Comparison of ENCODE assay signal across 2 cellular contexts in the genomic region with DNA sequence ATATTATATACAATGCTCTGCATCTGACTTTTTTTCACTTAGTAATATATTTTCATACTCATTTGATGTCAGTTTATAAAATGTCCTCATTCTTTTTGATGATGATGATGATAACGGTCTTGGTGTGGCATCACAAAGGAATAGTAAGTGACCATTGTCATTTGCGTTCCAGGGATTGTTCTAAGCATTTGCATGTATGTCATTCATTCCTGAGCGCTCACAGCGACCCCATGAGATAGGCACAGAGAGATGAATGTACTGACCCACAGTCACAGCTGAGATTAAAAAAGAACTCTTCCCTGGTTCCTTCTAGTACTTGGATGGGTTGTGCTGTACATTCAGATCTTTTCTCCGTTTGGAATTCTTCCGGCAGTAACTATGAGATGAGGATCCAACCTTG.
TF ChIP-seq lines count a peak whose summit lies in the region.

No MANE protein-coding gene starts in this region.

TF ChIP-seq in GM23338, 12 proteins besides CTCF, POLR2A, EP300 and RAD21:
- no peak for TF ChIP-seq POLR2AphosphoS5 (IDR thresholded peaks at IDR 0.05; ENCODE audit: low read depth)
- no peak for TF ChIP-seq EZH2 (IDR thresholded peaks at IDR 0.05; ENCODE audit: low read depth, unreplicated experiment)
- no peak for TF ChIP-seq NANOG (IDR thresholded peaks at IDR 0.05; ENCODE audit: borderline replicate concordance)
- TF ChIP-seq EZH2phosphoT487 (IDR thresholded peaks at IDR 0.05; ENCODE audit: unreplicated experiment): no peak
- TF ChIP-seq CREB1 (CRISPR knock-in tag; IDR thresholded peaks at IDR 0.05; ENCODE audit: low read depth): no peak
- TF ChIP-seq ZNF114 (CRISPR knock-in tag; IDR thresholded peaks at IDR 0.05): no peak
- no peak for TF ChIP-seq JUNB (IDR thresholded peaks at IDR 0.05; ENCODE audit: unreplicated experiment)
- no peak for TF ChIP-seq ZNF331 (CRISPR knock-in tag; IDR thresholded peaks at IDR 0.05; ENCODE audit: low read depth)
- TF ChIP-seq, protein P1, sequence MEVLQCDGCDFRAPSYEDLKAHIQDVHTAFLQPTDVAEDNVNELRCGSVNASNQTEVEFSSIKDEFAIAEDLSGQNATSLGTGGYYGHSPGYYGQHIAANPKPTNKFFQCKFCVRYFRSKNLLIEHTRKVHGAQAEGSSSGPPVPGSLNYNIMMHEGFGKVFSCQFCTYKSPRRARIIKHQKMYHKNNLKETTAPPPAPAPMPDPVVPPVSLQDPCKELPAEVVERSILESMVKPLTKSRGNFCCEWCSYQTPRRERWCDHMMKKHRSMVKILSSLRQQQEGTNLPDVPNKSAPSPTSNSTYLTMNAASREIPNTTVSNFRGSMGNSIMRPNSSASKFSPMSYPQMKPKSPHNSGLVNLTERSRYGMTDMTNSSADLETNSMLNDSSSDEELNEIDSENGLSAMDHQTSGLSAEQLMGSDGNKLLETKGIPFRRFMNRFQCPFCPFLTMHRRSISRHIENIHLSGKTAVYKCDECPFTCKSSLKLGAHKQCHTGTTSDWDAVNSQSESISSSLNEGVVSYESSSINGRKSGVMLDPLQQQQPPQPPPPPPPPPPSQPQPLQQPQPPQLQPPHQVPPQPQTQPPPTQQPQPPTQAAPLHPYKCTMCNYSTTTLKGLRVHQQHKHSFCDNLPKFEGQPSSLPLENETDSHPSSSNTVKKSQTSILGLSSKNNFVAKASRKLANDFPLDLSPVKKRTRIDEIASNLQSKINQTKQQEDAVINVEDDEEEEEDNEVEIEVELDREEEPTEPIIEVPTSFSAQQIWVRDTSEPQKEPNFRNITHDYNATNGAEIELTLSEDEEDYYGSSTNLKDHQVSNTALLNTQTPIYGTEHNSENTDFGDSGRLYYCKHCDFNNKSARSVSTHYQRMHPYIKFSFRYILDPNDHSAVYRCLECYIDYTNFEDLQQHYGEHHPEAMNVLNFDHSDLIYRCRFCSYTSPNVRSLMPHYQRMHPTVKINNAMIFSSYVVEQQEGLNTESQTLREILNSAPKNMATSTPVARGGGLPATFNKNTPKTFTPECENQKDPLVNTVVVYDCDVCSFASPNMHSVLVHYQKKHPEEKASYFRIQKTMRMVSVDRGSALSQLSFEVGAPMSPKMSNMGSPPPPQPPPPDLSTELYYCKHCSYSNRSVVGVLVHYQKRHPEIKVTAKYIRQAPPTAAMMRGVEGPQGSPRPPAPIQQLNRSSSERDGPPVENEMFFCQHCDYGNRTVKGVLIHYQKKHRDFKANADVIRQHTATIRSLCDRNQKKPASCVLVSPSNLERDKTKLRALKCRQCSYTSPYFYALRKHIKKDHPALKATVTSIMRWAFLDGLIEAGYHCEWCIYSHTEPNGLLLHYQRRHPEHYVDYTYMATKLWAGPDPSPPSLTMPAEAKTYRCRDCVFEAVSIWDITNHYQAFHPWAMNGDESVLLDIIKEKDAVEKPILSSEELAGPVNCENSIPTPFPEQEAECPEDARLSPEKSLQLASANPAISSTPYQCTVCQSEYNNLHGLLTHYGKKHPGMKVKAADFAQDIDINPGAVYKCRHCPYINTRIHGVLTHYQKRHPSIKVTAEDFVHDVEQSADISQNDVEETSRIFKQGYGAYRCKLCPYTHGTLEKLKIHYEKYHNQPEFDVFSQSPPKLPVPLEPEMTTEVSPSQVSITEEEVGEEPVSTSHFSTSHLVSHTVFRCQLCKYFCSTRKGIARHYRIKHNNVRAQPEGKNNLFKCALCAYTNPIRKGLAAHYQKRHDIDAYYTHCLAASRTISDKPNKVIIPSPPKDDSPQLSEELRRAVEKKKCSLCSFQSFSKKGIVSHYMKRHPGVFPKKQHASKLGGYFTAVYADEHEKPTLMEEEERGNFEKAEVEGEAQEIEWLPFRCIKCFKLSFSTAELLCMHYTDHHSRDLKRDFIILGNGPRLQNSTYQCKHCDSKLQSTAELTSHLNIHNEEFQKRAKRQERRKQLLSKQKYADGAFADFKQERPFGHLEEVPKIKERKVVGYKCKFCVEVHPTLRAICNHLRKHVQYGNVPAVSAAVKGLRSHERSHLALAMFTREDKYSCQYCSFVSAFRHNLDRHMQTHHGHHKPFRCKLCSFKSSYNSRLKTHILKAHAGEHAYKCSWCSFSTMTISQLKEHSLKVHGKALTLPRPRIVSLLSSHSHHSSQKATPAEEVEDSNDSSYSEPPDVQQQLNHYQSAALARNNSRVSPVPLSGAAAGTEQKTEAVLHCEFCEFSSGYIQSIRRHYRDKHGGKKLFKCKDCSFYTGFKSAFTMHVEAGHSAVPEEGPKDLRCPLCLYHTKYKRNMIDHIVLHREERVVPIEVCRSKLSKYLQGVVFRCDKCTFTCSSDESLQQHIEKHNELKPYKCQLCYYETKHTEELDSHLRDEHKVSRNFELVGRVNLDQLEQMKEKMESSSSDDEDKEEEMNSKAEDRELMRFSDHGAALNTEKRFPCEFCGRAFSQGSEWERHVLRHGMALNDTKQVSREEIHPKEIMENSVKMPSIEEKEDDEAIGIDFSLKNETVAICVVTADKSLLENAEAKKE (CRISPR knock-in tag; IDR thresholded peaks at IDR 0.05): no peak
- TF ChIP-seq, protein P2, sequence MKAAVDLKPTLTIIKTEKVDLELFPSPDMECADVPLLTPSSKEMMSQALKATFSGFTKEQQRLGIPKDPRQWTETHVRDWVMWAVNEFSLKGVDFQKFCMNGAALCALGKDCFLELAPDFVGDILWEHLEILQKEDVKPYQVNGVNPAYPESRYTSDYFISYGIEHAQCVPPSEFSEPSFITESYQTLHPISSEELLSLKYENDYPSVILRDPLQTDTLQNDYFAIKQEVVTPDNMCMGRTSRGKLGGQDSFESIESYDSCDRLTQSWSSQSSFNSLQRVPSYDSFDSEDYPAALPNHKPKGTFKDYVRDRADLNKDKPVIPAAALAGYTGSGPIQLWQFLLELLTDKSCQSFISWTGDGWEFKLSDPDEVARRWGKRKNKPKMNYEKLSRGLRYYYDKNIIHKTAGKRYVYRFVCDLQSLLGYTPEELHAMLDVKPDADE (IDR thresholded peaks at IDR 0.05): no peak
- TF ChIP-seq STAT1 (IDR thresholded peaks at IDR 0.05; ENCODE audit: unreplicated experiment): no peak

TF ChIP-seq in H1, 55 proteins besides CTCF, POLR2A, EP300 and RAD21:
- TF ChIP-seq, protein P3, sequence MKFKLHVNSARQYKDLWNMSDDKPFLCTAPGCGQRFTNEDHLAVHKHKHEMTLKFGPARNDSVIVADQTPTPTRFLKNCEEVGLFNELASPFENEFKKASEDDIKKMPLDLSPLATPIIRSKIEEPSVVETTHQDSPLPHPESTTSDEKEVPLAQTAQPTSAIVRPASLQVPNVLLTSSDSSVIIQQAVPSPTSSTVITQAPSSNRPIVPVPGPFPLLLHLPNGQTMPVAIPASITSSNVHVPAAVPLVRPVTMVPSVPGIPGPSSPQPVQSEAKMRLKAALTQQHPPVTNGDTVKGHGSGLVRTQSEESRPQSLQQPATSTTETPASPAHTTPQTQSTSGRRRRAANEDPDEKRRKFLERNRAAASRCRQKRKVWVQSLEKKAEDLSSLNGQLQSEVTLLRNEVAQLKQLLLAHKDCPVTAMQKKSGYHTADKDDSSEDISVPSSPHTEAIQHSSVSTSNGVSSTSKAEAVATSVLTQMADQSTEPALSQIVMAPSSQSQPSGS (IDR thresholded peaks at IDR 0.05; ENCODE audit: low read length): no peak
- TF ChIP-seq CBX5 (IDR thresholded peaks at IDR 0.05; ENCODE audit: low read depth, low read length) (no peak), POLR2AphosphoS5 (IDR thresholded peaks at IDR 0.05; ENCODE audit: low read depth, low read length) (no peak), TCF12 (IDR thresholded peaks at IDR 0.05; ENCODE audit: low read depth, low read length) (no peak), CTBP2 (IDR thresholded peaks at IDR 0.05; ENCODE audit: borderline replicate concordance, insufficient read depth, insufficient read length, low read length) (no peak), SP1 (IDR thresholded peaks at IDR 0.05; ENCODE audit: low read depth, low read length) (no peak), SP4 (IDR thresholded peaks at IDR 0.05; ENCODE audit: low read length) (no peak), ZNF274 (IDR thresholded peaks at IDR 0.05; ENCODE audit: borderline replicate concordance, extremely low read depth, low read length) (no peak), CREB1 (IDR thresholded peaks at IDR 0.05) (no peak), GABPA (IDR thresholded peaks at IDR 0.05; ENCODE audit: borderline replicate concordance, insufficient read depth, low read length) (no peak), RFX5 (IDR thresholded peaks at IDR 0.05; ENCODE audit: borderline replicate concordance, low read depth, low read length) (no peak), BCL11A (IDR thresholded peaks at IDR 0.05; ENCODE audit: low read depth in 2 of 2, low read length in 2 of 2) (no peak), CEBPB (IDR thresholded peaks at IDR 0.05; ENCODE audit: low read depth, low read length) (no peak)
- TF ChIP-seq, protein P4, sequence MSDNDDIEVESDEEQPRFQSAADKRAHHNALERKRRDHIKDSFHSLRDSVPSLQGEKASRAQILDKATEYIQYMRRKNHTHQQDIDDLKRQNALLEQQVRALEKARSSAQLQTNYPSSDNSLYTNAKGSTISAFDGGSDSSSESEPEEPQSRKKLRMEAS (IDR thresholded peaks at IDR 0.05): no peak
